ENCODE assay signal across 8 cellular contexts in genomic region chrY:3002685-3003509, GRCh38.
DNase-seq lines count a peak whose midpoint lies in the region; ATAC-seq and TF ChIP-seq lines count a peak whose summit lies in the region.

No MANE protein-coding gene starts in this region.

- peak overlapping the region; percentile 53 for H3K27ac ChIP-seq in ACC112 (ENCODE audit: low read depth, low read length)
- H3K27ac ChIP-seq in GM23338 (ENCODE audit: low read depth), result no peak overlapping the region
- no peak overlapping the region for H3K27ac ChIP-seq in A673 (ENCODE audit: low read depth, low read length, poor library complexity, severe bottlenecking)
- no peak overlapping the region for H3K27ac ChIP-seq in neuronal stem cell (replicated peaks; ENCODE audit: low read length)

- H4K20me1 ChIP-seq in GM23338 (replicated peaks; ENCODE audit: insufficient read depth), result no peaks in the 10 kb centered on the region

- H3K4me3 ChIP-seq in ACC112 (ENCODE audit: low read depth, low read length) (peak overlapping the region; percentile 91), GM23338 (no peak overlapping the region), A673 (ENCODE audit: low read depth, low read length, poor library complexity, severe bottlenecking) (no peak overlapping the region), neuronal stem cell (ENCODE audit: low read length in 2 of 2) (no peak overlapping the region)

- no peak overlapping the region for H4K8ac ChIP-seq in neuronal stem cell (ENCODE audit: low read depth, low read length)

- no peak overlapping the region for H4K91ac ChIP-seq in neuronal stem cell (ENCODE audit: low read depth, low read length, poor library complexity)

- BruUV-seq in A673 (replicated peaks; lab: Mats Ljungman, UMichigan), result no TSS peak

- H2AFZ ChIP-seq in ACC112 (ENCODE audit: low read length, unreplicated experiment) (peak overlapping the region; percentile 100), GM23338 (0 out of 2 replicates have a peak overlapping the region, but pooled peaks have one; percentile 52), neuronal stem cell (ENCODE audit: low read length) (no peak overlapping the region)

- peak overlapping the region; percentile 26; the same call in 1 of the 2 replicates for H3K4me2 ChIP-seq in GM23338
- H3K4me2 ChIP-seq in neuronal stem cell (ENCODE audit: insufficient read depth, low read length, poor library complexity, severe bottlenecking), result no peak overlapping the region

- ATAC-seq in GM23338, result no peak
- peak; percentile 46 for ATAC-seq in T-helper 17 cell

- H3K18ac ChIP-seq in neuronal stem cell (ENCODE audit: low read length), result no peak overlapping the region

- peaks cover 2% of the 10 kb centered on the region for H3K27me3 Mint-ChIP-seq in GM23338 (ENCODE audit: insufficient read depth, low read depth, poor library complexity)
- H3K27me3 Mint-ChIP-seq in T-helper 17 cell, result no peaks in the 10 kb centered on the region
- H3K27me3 Mint-ChIP-seq in nephron progenitor cell (ENCODE audit: low read depth, poor library complexity), result no peaks in the 10 kb centered on the region

- H3K9me3 Mint-ChIP-seq in GM23338, result no peaks in the 10 kb centered on the region
- H3K9me3 Mint-ChIP-seq in nephron progenitor cell, result no peaks in the 10 kb centered on the region

- no peak overlapping the region for H2BK15ac ChIP-seq in neuronal stem cell (ENCODE audit: low read length)

- no peaks in the 10 kb centered on the region for H3F3A ChIP-seq in GM23338 (replicated peaks; ENCODE audit: low read depth)

- H3K23ac ChIP-seq in neuronal stem cell (ENCODE audit: low read depth, low read length, poor library complexity), result no peak overlapping the region

- no peaks in the 10 kb centered on the region for H3K36me3 Mint-ChIP-seq in GM23338 (ENCODE audit: low read depth)
- H3K36me3 Mint-ChIP-seq in T-helper 17 cell (ENCODE audit: low read depth), result peaks cover 2% of the 10 kb centered on the region
- H3K36me3 Mint-ChIP-seq in nephron progenitor cell (ENCODE audit: low read depth), result no peaks in the 10 kb centered on the region

- intact Hi-C loops in A673 (cut with micrococcal nuclease; ENCODE audit: unreplicated experiment), result no loop called here

- DNase-seq in GM23338 (ENCODE audit: low spot score) (no peak), T-helper 17 cell (no peak), germinal center (ENCODE audit: low spot score) (peak; percentile 8), A673 (ENCODE audit: low spot score) (no peak), NOMO-1 treated with DMSO at 0.1 percent for 48 hours (lab: John Stamatoyannopoulos, UW; ENCODE audit: unreplicated experiment) (no peak), nephron progenitor cell (no peak), neuronal stem cell (ENCODE audit: low spot score) (no peak)

- no peaks in the 10 kb centered on the region for H3K9me3 ChIP-seq in T-helper 17 cell (ENCODE audit: control insufficient read depth, low read length, poor library complexity, severe bottlenecking)
- no peaks in the 10 kb centered on the region for H3K9me3 ChIP-seq in A673 (ENCODE audit: low read depth, low read length, poor library complexity, severe bottlenecking)
- no peaks in the 10 kb centered on the region for H3K9me3 ChIP-seq in neuronal stem cell (replicated peaks in 1 of 2; ENCODE audit: control insufficient read depth in 2 of 2, insufficient read depth in 1 of 2, low read depth in 1 of 2, low read length in 2 of 2)

- H3K79me1 ChIP-seq in neuronal stem cell (ENCODE audit: low read depth, low read length), result no peaks in the 10 kb centered on the region

- no peak overlapping the region for H2BK12ac ChIP-seq in neuronal stem cell (ENCODE audit: low read length)

- peaks cover 18% of the 10 kb centered on the region for H3K4me1 Mint-ChIP-seq in GM23338
- peaks cover 21% of the 10 kb centered on the region for H3K4me1 Mint-ChIP-seq in T-helper 17 cell
- no peaks in the 10 kb centered on the region for H3K4me1 Mint-ChIP-seq in nephron progenitor cell

- no CpG with 5 or more reads among the region's 15 CpGs for WGBS in neuronal stem cell (ENCODE audit: extremely low coverage in 2 of 2, insufficient read length in 2 of 2, insufficient replicate concordance in 1 of 2), 2 donors

- H3K4me1 ChIP-seq in ACC112 (ENCODE audit: control insufficient read depth, insufficient read depth, low read length, unreplicated experiment) (peaks cover 20% of the 10 kb centered on the region), GM23338 (ENCODE audit: insufficient read depth) (peaks cover 8% of the 10 kb centered on the region; the same call in 1 of the 2 replicates), A673 (ENCODE audit: insufficient read depth, low read length, poor library complexity, severe bottlenecking) (no peaks in the 10 kb centered on the region), neuronal stem cell (ENCODE audit: control insufficient read depth in 2 of 2, insufficient read depth in 1 of 2, low read depth in 1 of 2, low read length in 2 of 2) (peaks cover 0 to 3% of the 10 kb centered on the region in 2 donors)

- H3K4ac ChIP-seq in neuronal stem cell (ENCODE audit: low read length), result no peak overlapping the region

- H2BK5ac ChIP-seq in neuronal stem cell (ENCODE audit: low read length), result no peak overlapping the region

- TF ChIP-seq CTCF in GM23338 (conservative IDR thresholded peaks at IDR 0.05; ENCODE audit: low read depth in 2 of 2) (no peak), A673 (conservative IDR thresholded peaks at IDR 0.05; ENCODE audit: low read depth, low read length) (no peak), nephron progenitor cell (IDR thresholded peaks at IDR 0.05) (no peak)

- POLR2A ChIA-PET in A673 (lab: Charles Lee; ENCODE audit: low non-redundant PET), result no interaction called here

- no peaks in the 10 kb centered on the region for H3K9me2 ChIP-seq in GM23338 (ENCODE audit: insufficient read depth)

- CTCF ChIA-PET in A673 (lab: Charles Lee), result no interaction called here

- H3K4me3 Mint-ChIP-seq in GM23338 (peak overlapping the region; percentile 14; the same call in 1 of the 3 replicates), T-helper 17 cell (peak overlapping the region; percentile 93), nephron progenitor cell (no peak overlapping the region)

- H3K27me3 ChIP-seq in ACC112 (ENCODE audit: insufficient read depth, low read length) (no peaks in the 10 kb centered on the region), GM23338 (ENCODE audit: insufficient read depth) (no peaks in the 10 kb centered on the region), A673 (replicated peaks; ENCODE audit: insufficient read depth, low read depth, low read length, poor library complexity) (no peaks in the 10 kb centered on the region), neuronal stem cell (ENCODE audit: control insufficient read depth in 3 of 3, insufficient read depth in 3 of 3, low read depth in 1 of 3, low read length in 3 of 3) (no peaks in the 10 kb centered on the region)

- H2BK120ac ChIP-seq in neuronal stem cell (ENCODE audit: low read depth, low read length), result no peak overlapping the region

- no peak overlapping the region for H3K9ac ChIP-seq in neuronal stem cell (ENCODE audit: low read depth, low read length, poor library complexity)

- H3K79me2 ChIP-seq in ACC112 (ENCODE audit: control insufficient read depth, insufficient read depth, low read length, unreplicated experiment) (no peaks in the 10 kb centered on the region), GM23338 (replicated peaks; ENCODE audit: insufficient read depth) (no peaks in the 10 kb centered on the region)

- H3K27ac Mint-ChIP-seq in GM23338 (0 out of 2 replicates have a peak overlapping the region, but pooled peaks have one; percentile 70), T-helper 17 cell (peak overlapping the region; percentile 95), nephron progenitor cell (no peak overlapping the region)

- H3K14ac ChIP-seq in neuronal stem cell (ENCODE audit: low read length), result no peak overlapping the region

- no peak overlapping the region for H2AK5ac ChIP-seq in neuronal stem cell (ENCODE audit: low read depth, low read length)

- no peaks in the 10 kb centered on the region for H3K36me3 ChIP-seq in ACC112 (ENCODE audit: insufficient read depth, low read length)
- no peaks in the 10 kb centered on the region for H3K36me3 ChIP-seq in GM23338 (ENCODE audit: insufficient read depth)
- no peaks in the 10 kb centered on the region for H3K36me3 ChIP-seq in A673 (ENCODE audit: insufficient read depth, low read length, poor library complexity, severe bottlenecking)
- H3K36me3 ChIP-seq in neuronal stem cell (replicated peaks in 1 of 2; ENCODE audit: control insufficient read depth in 2 of 2, insufficient read depth in 2 of 2, low read length in 2 of 2), result no peaks in the 10 kb centered on the region

TF ChIP-seq in GM23338, 12 proteins besides CTCF, POLR2A, EP300 and RAD21 (continues in another document):
- TF ChIP-seq POLR2AphosphoS5 (IDR thresholded peaks at IDR 0.05; ENCODE audit: low read depth) (no peak), EZH2phosphoT487 (IDR thresholded peaks at IDR 0.05; ENCODE audit: unreplicated experiment) (no peak), ZNF114 (CRISPR knock-in tag; IDR thresholded peaks at IDR 0.05) (no peak), ZNF331 (CRISPR knock-in tag; IDR thresholded peaks at IDR 0.05; ENCODE audit: low read depth) (no peak), ETS1 (IDR thresholded peaks at IDR 0.05) (no peak), NANOG (IDR thresholded peaks at IDR 0.05; ENCODE audit: borderline replicate concordance) (no peak)
